ENCODE assay signal across 29 cellular contexts in the genomic region with DNA sequence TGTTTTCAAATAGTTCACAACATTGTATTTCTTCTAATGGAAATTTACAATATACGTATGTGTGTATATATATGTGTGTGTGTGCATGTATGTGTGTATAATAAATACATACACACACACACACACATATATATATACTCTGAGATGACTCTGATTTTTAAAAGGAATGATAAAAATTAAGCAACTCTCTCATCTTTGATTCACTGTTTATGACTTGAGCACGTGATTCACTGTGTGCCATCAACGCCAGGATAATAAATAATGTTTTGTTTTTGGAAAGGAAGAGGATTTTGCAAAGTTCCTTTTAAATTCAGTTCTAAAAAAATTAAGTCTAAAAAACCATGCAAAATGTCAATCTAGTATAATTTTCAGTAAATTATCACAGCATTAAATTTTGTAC.
"Had no signal": no experiment of that assay in that cellular context is flagged by ENCODE, and none has a peak within 500 bp of the region (broad histone marks: within the 10 kb centered on the region; RNA-seq: fewer than 3 reads in every experiment).

No MANE protein-coding gene starts in this region.

- H3K27me3 ChIP-seq: colonic mucosa, dorsolateral prefrontal cortex, esophagus muscularis mucosa, esophagus squamous epithelium, foreskin keratinocyte, gastrocnemius medialis, gastroesophageal sphincter, heart left ventricle, hepatocyte had no signal

- ATAC-seq: effector memory CD8-positive, alpha-beta T cell; esophagus mucosa; foreskin keratinocyte; gastrocnemius medialis; gastroesophageal sphincter; heart left ventricle; heart right ventricle had no signal

- H3K36me3 ChIP-seq: colonic mucosa, esophagus muscularis mucosa, esophagus squamous epithelium, gastrocnemius medialis, heart left ventricle, heart right ventricle had no signal

- H3K4me2 ChIP-seq: hepatocyte had no signal

- H2AFZ ChIP-seq: hepatocyte had no signal

- H3K27ac ChIP-seq: colonic mucosa, coronary artery, dorsolateral prefrontal cortex, epithelial cell of prostate, esophagus muscularis mucosa, esophagus squamous epithelium, foreskin keratinocyte, gastrocnemius medialis, gastroesophageal sphincter, heart left ventricle, heart right ventricle, hepatocyte had no signal

- FAIRE-seq: colon, endometrium, endothelial cell of umbilical vein, frontal cortex had no signal

- H3K4me1 ChIP-seq: colonic mucosa, esophagus muscularis mucosa, esophagus squamous epithelium, foreskin keratinocyte, gastrocnemius medialis, gastroesophageal sphincter, heart left ventricle, heart right ventricle had no signal

- H3K9me3 ChIP-seq: colonic mucosa, esophagus muscularis mucosa, esophagus squamous epithelium, gastrocnemius medialis, gastroesophageal sphincter, heart left ventricle, heart right ventricle had no signal

- H3K4me3 ChIP-seq: colonic mucosa, coronary artery, dorsolateral prefrontal cortex, esophagus muscularis mucosa, esophagus squamous epithelium, gastrocnemius medialis, gastroesophageal sphincter, heart left ventricle, heart right ventricle, hepatocyte had no signal

- DNase-seq: colonic mucosa; cortex of kidney; dermis blood vessel endothelial cell; dorsolateral prefrontal cortex; effector CD4-positive, alpha-beta T cell; effector CD8-positive, alpha-beta T cell; effector memory CD4-positive, alpha-beta T cell; effector memory CD8-positive, alpha-beta T cell; endodermal cell; erythroblast; esophagus squamous epithelium; foreskin fibroblast; foreskin melanocyte; gastrocnemius medialis; glutamatergic neuron; head of caudate nucleus; heart left ventricle; heart right ventricle had no signal
